In genomic region chr5:32193591-32193990, GRCh38 we compare ENCODE assay signal across 8 cellular contexts. TPM values are rescaled to one million over a fixed set of nuclear protein-coding genes. Genes with fewer than 3 reads are reported as not detected.
DNase-seq lines count a peak whose midpoint lies in the region; ATAC-seq and TF ChIP-seq lines count a peak whose summit lies in the region.

No MANE protein-coding gene starts in this region.

- DNase-seq in CD1c-positive myeloid dendritic cell (ENCODE audit: extremely low spot score) (peak; percentile 68), NCI-H2171 (lab: John Stamatoyannopoulos, UW) (peak; percentile 67), astrocyte of the cerebellum (ENCODE audit: low read depth) (peak; percentile 83), left lung (peak; percentile 80 to 87), vagina (ENCODE audit: extremely low spot score in 2 of 2) (no peak)

- H3K4me3 ChIP-seq in astrocyte of the cerebellum (ENCODE audit: low read depth, low read length) = peak overlapping the region; percentile 4
- H3K4me3 ChIP-seq in left lung = no peak overlapping the region
- no peak overlapping the region for H3K4me3 ChIP-seq in vagina

- H3K27ac ChIP-seq in left lung = peak overlapping the region in 1 of 2 donors; percentile 62
- peak overlapping the region; percentile 30 for H3K27ac ChIP-seq in vagina

- no peak for TF ChIP-seq CTCF in astrocyte of the cerebellum (IDR thresholded peaks at IDR 0.05; ENCODE audit: low read depth, low read length, missing control alignments)
- TF ChIP-seq CTCF in left lung (IDR thresholded peaks at IDR 0.05) = no peak
- TF ChIP-seq CTCF in vagina (IDR thresholded peaks at IDR 0.05) = no peak

- peak; percentile 82 for ATAC-seq in HG02642 (IDR thresholded peaks at IDR 0.05; ENCODE audit: poor library complexity, unreplicated experiment)
- ATAC-seq in left lung = peak; percentile 87
- ATAC-seq in GM21576 (IDR thresholded peaks at IDR 0.05; ENCODE audit: unreplicated experiment) = no peak
- ATAC-seq in HG03521 (IDR thresholded peaks at IDR 0.05; ENCODE audit: unreplicated experiment) = no peak

- intact Hi-C loops in left lung (cut with DNase I) (no loop called here), vagina (cut with DNase I) (no loop called here)

- in situ Hi-C loops in astrocyte of the cerebellum (cut with HindIII; ENCODE audit: low sequenced_read_pairs) = no loop called here

- TF ChIP-seq POLR2A in vagina (IDR thresholded peaks at IDR 0.05) = no peak

- H3K36me3 ChIP-seq in left lung (no peaks in the 10 kb centered on the region), vagina (no peaks in the 10 kb centered on the region)

- H3K9me3 ChIP-seq in left lung (no peaks in the 10 kb centered on the region), vagina (no peaks in the 10 kb centered on the region)

- H3K27me3 ChIP-seq in left lung (no peaks in the 10 kb centered on the region), vagina (no peaks in the 10 kb centered on the region)

- H3K4me1 ChIP-seq in left lung = peaks cover 8 to 26% of the 10 kb centered on the region in 2 donors
- peaks cover 16% of the 10 kb centered on the region for H3K4me1 ChIP-seq in vagina

RNA-seq across cellular contexts. Expression of gene GOLPH3, which starts 19.5 kb away (rescaled TPM):
- total RNA-seq in left lung (10 to 100 TPM; 93.5 to 93.8 TPM), vagina (78.8 TPM)

Comparison
In these comparisons a context has a peak if more than half of its experiments do, and no peak if none do; other contexts are left out.
1. DNase-seq: peak in CD1c-positive myeloid dendritic cell (single experiment), NCI-H2171 (single experiment), astrocyte of the cerebellum (single experiment) and left lung (2 of 2); none in vagina (0 of 2).
2. ATAC-seq: peak in HG02642 (single experiment) and left lung (single experiment); none in GM21576 (single experiment) and HG03521 (single experiment).